In the genomic region with DNA sequence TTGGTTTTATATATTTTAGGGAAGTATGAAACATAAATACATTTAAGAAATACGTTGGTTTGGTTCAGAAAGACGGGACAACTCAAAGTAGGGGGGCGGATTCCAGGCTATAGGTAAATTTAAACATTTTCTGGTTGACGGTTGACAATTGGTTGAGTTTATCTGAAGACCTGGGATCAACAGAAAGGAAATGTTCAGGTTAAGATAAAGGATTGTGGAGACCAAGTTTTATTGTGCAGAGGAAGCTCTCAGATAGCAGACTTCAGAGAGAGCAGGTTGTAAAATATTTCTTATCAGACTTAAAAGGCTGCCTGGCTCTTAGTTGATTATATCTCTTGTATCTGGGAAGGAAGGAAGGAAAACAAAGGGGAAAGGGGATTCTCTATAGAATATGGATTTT, we compare ENCODE assay signal across 18 cellular contexts. TPM values are rescaled to one million over a fixed set of nuclear protein-coding genes. Genes with fewer than 3 reads are reported as not detected.
"Had no signal": no experiment of that assay in that cellular context is flagged by ENCODE, and none has a peak within 500 bp of the region (broad histone marks: within the 10 kb centered on the region; RNA-seq: fewer than 3 reads in every experiment).

No MANE protein-coding gene starts in this region.

RNA-seq across cellular contexts. Expression of a gene that starts 51.4 kb away (rescaled TPM):
- total RNA-seq: activated B cell treated with CpG ODN at 0.5 μM for 24 hours; activated CD8-positive, alpha-beta T cell treated with anti-CD3 and anti-CD28 coated beads for 36 hours; activated naive CD4-positive, alpha-beta T cell treated with anti-CD3 and anti-CD28 coated beads for 36 hours; activated naive CD8-positive, alpha-beta T cell treated with anti-CD3 and anti-CD28 coated beads for 36 hours; activated T-cell treated with anti-CD3 and anti-CD28 coated beads, Interleukin-2, amount 50 U/mL, for 4 hours; activated T-helper 1 cell treated with anti-CD3 and anti-CD28 coated beads, Interleukin-12 subunit alpha, Interleukin-12 subunit beta, Interleukin-2, Interleukin-4 antibody, amounts not matched to agents 30 ng/mL and 10 ng/mL and 1 ng/mL, durations not matched to agents 14 hours and 24 hours and 36 hours; activated T-helper 2 cell treated with anti-CD3 and anti-CD28 coated beads, Interferon-gamma antibody, Interleukin-2, Interleukin-4, amounts not matched to agents 10 μg/mL and 5 μg/mL and 100 μg/mL, durations not matched to agents 14 hours and 24 hours and 36 hours; adrenal gland; aorta; body of pancreas; endothelial cell of umbilical vein; esophagus squamous epithelium; fibroblast of lung; fibroblast of villous mesenchyme; gastroesophageal sphincter; glomerular endothelial cell; heart right ventricle; T-helper 1 cell treated with Interleukin-12 subunit alpha and Interleukin-12 subunit beta and Interleukin-4 antibody, amounts not matched to agents 30 ng/mL and 1 ng/mL, for 36 hours had no signal
